26 cellular contexts compared by ENCODE assay signal in the genomic region with DNA sequence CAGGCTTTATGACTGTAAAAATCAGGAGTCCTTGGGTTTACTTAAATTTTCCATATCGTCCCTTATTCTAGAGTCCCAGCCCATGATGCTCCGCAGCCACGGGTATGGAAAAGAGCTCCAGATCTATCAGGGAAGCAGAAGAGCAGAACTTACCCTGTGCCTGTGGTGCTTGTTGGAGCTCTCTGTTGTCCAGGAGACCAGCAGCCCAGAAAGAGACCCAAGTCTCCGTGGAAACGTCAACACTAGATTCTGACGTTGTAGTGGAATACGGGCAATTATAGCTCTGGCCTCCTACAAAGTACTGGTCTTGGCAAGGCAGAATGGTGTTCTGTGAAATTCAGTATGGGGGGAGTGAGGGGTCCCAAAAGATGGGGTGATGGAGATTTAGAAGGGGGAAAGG. TPM values are rescaled to one million over a fixed set of nuclear protein-coding genes. Genes with fewer than 3 reads are reported as not detected.
DNase-seq lines count a peak whose midpoint lies in the region; ATAC-seq, FAIRE-seq and TF ChIP-seq lines count a peak whose summit lies in the region.
"Had no signal": no experiment of that assay in that cellular context is flagged by ENCODE, and none has a peak within 500 bp of the region (broad histone marks: within the 10 kb centered on the region; RNA-seq: fewer than 3 reads in every experiment).

No MANE protein-coding gene starts in this region.

- no peak overlapping the region for H3K4ac ChIP-seq in mesendoderm (ENCODE audit: low read depth, low read length)

- H3K27ac ChIP-seq in astrocyte (ENCODE audit: low read depth, low read length) (no peak overlapping the region), mesendoderm (ENCODE audit: low read depth, low read length) (no peak overlapping the region), brain microvascular endothelial cell (no peak overlapping the region)
- H3K27ac ChIP-seq: A549, Peyer's patch had no signal

- H3K4me3 Mint-ChIP-seq in astrocyte (ENCODE audit: unreplicated experiment): no peak overlapping the region
- H3K4me3 Mint-ChIP-seq: CD4-positive, alpha-beta T cell had no signal

- peaks cover 13% of the 10 kb centered on the region for H3K27me3 Mint-ChIP-seq in astrocyte (ENCODE audit: low read depth, unreplicated experiment)

- no peak overlapping the region for H3K27ac Mint-ChIP-seq in astrocyte (ENCODE audit: unreplicated experiment)
- H3K27ac Mint-ChIP-seq: CD4-positive, alpha-beta T cell had no signal

- no peak overlapping the region for H3K9ac ChIP-seq in astrocyte (ENCODE audit: low read length)
- no peak overlapping the region for H3K9ac ChIP-seq in mesendoderm (ENCODE audit: low read length)

- no peak overlapping the region for H3K4me3 ChIP-seq in astrocyte (ENCODE audit: insufficient read depth, low read depth, low read length)
- no peak overlapping the region for H3K4me3 ChIP-seq in mesendoderm (ENCODE audit: low read length)
- H3K4me3 ChIP-seq in brain microvascular endothelial cell (ENCODE audit: low read depth, low read length): no peak overlapping the region
- H3K4me3 ChIP-seq: A549, Peyer's patch had no signal

- H3K18ac ChIP-seq in mesendoderm (ENCODE audit: low read length): no peak overlapping the region

- WGBS in mesendoderm (ENCODE audit: extremely low coverage, insufficient coverage, low lambda C conversion rate): no CpG with 5 or more reads among the region's 7 CpGs

- no peak overlapping the region for H3K23ac ChIP-seq in mesendoderm (ENCODE audit: low read length)

- no peak overlapping the region for H4K5ac ChIP-seq in mesendoderm (ENCODE audit: low read length)

- H3K36me3 ChIP-seq in astrocyte (ENCODE audit: insufficient read depth, low read length) (no peaks in the 10 kb centered on the region), mesendoderm (ENCODE audit: control insufficient read depth, insufficient read depth, low read length) (no peaks in the 10 kb centered on the region), brain microvascular endothelial cell (replicated peaks) (no peaks in the 10 kb centered on the region)
- H3K36me3 ChIP-seq: Peyer's patch had no signal

- H3K9me3 Mint-ChIP-seq in astrocyte (ENCODE audit: unreplicated experiment): no peaks in the 10 kb centered on the region
- H3K9me3 Mint-ChIP-seq: CD4-positive, alpha-beta T cell had no signal

- no peaks in the 10 kb centered on the region for H3K4me1 ChIP-seq in astrocyte (ENCODE audit: insufficient read depth, low read length)
- no peaks in the 10 kb centered on the region for H3K4me1 ChIP-seq in mesendoderm (ENCODE audit: control insufficient read depth, low read depth, low read length)
- H3K4me1 ChIP-seq: Peyer's patch had no signal

- H3K4me1 Mint-ChIP-seq in astrocyte (ENCODE audit: low read depth, unreplicated experiment): no peaks in the 10 kb centered on the region

- no peak overlapping the region for H2BK15ac ChIP-seq in mesendoderm (replicated peaks; ENCODE audit: low read depth)

- TF ChIP-seq CTCF in astrocyte (IDR thresholded peaks at IDR 0.05; ENCODE audit: insufficient read depth, low read depth, low read length): no peak
- TF ChIP-seq CTCF in brain microvascular endothelial cell (IDR thresholded peaks at IDR 0.05; ENCODE audit: low read depth, low read length, missing control alignments): no peak

- H3K79me2 ChIP-seq in astrocyte (ENCODE audit: insufficient read depth, low read length) (no peaks in the 10 kb centered on the region), mesendoderm (ENCODE audit: control insufficient read depth, insufficient read depth, low read length) (no peaks in the 10 kb centered on the region)

- no peaks in the 10 kb centered on the region for H3K9me3 ChIP-seq in astrocyte (ENCODE audit: insufficient read depth, low read depth, low read length)
- H3K9me3 ChIP-seq: A549, Caco-2, Peyer's patch had no signal

- no peak overlapping the region for H2AK5ac ChIP-seq in mesendoderm (ENCODE audit: low read length)

- in situ Hi-C loops in brain microvascular endothelial cell (cut with HindIII; ENCODE audit: low pct_ligation_motif_present, low sequenced_read_pairs): no loop called here

- no peak overlapping the region for H4K8ac ChIP-seq in mesendoderm (ENCODE audit: low read depth, low read length)

- no peak overlapping the region for H2BK120ac ChIP-seq in mesendoderm (ENCODE audit: low read depth, low read length)

- H3K4me2 ChIP-seq in astrocyte (ENCODE audit: low read length) (no peak overlapping the region), mesendoderm (ENCODE audit: low read length) (no peak overlapping the region)
- H3K4me2 ChIP-seq: A549 had no signal

- H2BK5ac ChIP-seq in mesendoderm (ENCODE audit: low read length): no peak overlapping the region

- no peak for FAIRE-seq in astrocyte (lab: Jason Lieb, UNC)
- FAIRE-seq: A549, GM12891 had no signal

- peak overlapping the region; percentile 28 for H2AFZ ChIP-seq in astrocyte (ENCODE audit: low read depth, low read length)

- H3K79me1 ChIP-seq in mesendoderm (ENCODE audit: low read length): no peaks in the 10 kb centered on the region

- no peaks in the 10 kb centered on the region for H3K36me3 Mint-ChIP-seq in astrocyte (ENCODE audit: low read depth, unreplicated experiment)

- DNase-seq in NCI-H748 (lab: John Stamatoyannopoulos, UW; ENCODE audit: unreplicated experiment) (peak; percentile 53), NCI-H748 treated with DMSO at 0.1 percent for 48 hours (lab: John Stamatoyannopoulos, UW) (no peak), astrocyte (ENCODE audit: low read depth) (no peak), mesendoderm (peak; percentile 61), renal cortical epithelial cell (ENCODE audit: low read depth) (peak; percentile 33), brain microvascular endothelial cell (no peak), NCI-H446 treated with DMSO at 0.1 percent for 48 hours (lab: John Stamatoyannopoulos, UW) (no peak)
- DNase-seq: Caco-2; CD4-positive, alpha-beta T cell; DMS 273 treated with DMSO at 0.1 percent for 48 hours; GOT3; HCEC 1CT; KBM-7; NCI-H1092; NCI-H1694; NCI-H2081; NCI-H446; NCI-H774; Peyer's patch had no signal

- peaks cover 5% of the 10 kb centered on the region for H3K27me3 ChIP-seq in astrocyte (ENCODE audit: insufficient read depth, low read length)
- no peaks in the 10 kb centered on the region for H3K27me3 ChIP-seq in mesendoderm (ENCODE audit: insufficient read depth, low read length, poor library complexity)
- H3K27me3 ChIP-seq in brain microvascular endothelial cell (replicated peaks): no peaks in the 10 kb centered on the region
- H3K27me3 ChIP-seq: Peyer's patch had no signal

- no peaks in the 10 kb centered on the region for H4K20me1 ChIP-seq in astrocyte (ENCODE audit: insufficient read depth, low read length)

- ATAC-seq in GM21515 (IDR thresholded peaks at IDR 0.05; ENCODE audit: unreplicated experiment): no peak
- ATAC-seq: A549, SK-N-SH treated with all-trans-retinoic acid at 6 μM for 48 hours had no signal

- H3K56ac ChIP-seq in mesendoderm (ENCODE audit: low read length): no peak overlapping the region

RNA-seq across cellular contexts. Expression of a gene that starts 2.0 kb away (rescaled TPM):
- total RNA-seq in astrocyte (0.62 and 0.75 TPM in 2 replicates), renal cortical epithelial cell (1.5 TPM in 1 of 2 replicates, not detected in the other)
- polyA plus RNA-seq in mesendoderm (2013, experiment 1 of 2): 0.04 TPM
- polyA plus RNA-seq in mesendoderm (2013, experiment 2 of 2): 0.10 TPM
- total RNA-seq: Caco-2; CD4-positive, alpha-beta T cell; HT1080; OCI-LY7; Peyer's patch had no signal
- polyA plus RNA-seq: A549, BJ had no signal

Comparison
In these comparisons a context has a peak if more than half of its experiments do, and no peak if none do; other contexts are left out.
1. DNase-seq: peak in NCI-H748 (single experiment), mesendoderm (single experiment) and renal cortical epithelial cell (single experiment); none in NCI-H748 treated with DMSO at 0.1 percent for 48 hours (single experiment), astrocyte (single experiment), brain microvascular endothelial cell (single experiment) and NCI-H446 treated with DMSO at 0.1 percent for 48 hours (single experiment).